ENCODE assay signal across 9 cellular contexts in genomic region chr9:127166651-127167524, GRCh38. TPM values are rescaled to one million over a fixed set of nuclear protein-coding genes. Genes with fewer than 3 reads are reported as not detected.
A peak's percentile ranks its signal among the peaks of the same experiment; 100 is the strongest.
DNase-seq lines count a peak whose midpoint lies in the region; ATAC-seq, FAIRE-seq and TF ChIP-seq lines count a peak whose summit lies in the region.
"Had no signal": no experiment of that assay in that cellular context is flagged by ENCODE, and none has a peak within 500 bp of the region (broad histone marks: within the 10 kb centered on the region; RNA-seq: fewer than 3 reads in every experiment).

No MANE protein-coding gene starts in this region.

- CTCF ChIA-PET in CD4-positive, alpha-beta T cell (lab: Charles Lee): no interaction called here

- H3K36me3 Mint-ChIP-seq in CD4-positive, alpha-beta T cell (ENCODE audit: low read depth): no peaks in the 10 kb centered on the region

- intact Hi-C loops in CD4-positive, alpha-beta T cell (cut with DNase I, micrococcal nuclease): no loop called here

- DNase-seq in GM19239 (ENCODE audit: insufficient read length, low spot score) (peak; percentile 70), NCI-H510A treated with DMSO at 0.1 percent for 48 hours (lab: John Stamatoyannopoulos, UW) (peak; percentile 81), myocyte (ENCODE audit: low read depth) (peak; percentile 34), AG08396 (ENCODE audit: low spot score) (no peak), foreskin melanocyte (no peak)
- DNase-seq in CD4-positive, alpha-beta T cell: no peak

- no peak for TF ChIP-seq CTCF in CD4-positive, alpha-beta T cell (IDR thresholded peaks at IDR 0.05)

- no peaks in the 10 kb centered on the region for H3K27me3 Mint-ChIP-seq in CD4-positive, alpha-beta T cell
- H3K27me3 Mint-ChIP-seq: stimulated activated naive CD8-positive, alpha-beta T cell treated with anti-CD3 and anti-CD28 coated beads, Interleukin-15, Interleukin-2, amounts not matched to agents 100 ng/mL and 50 ng/mL, for 24 hours had no signal

- H3K9me3 Mint-ChIP-seq in CD4-positive, alpha-beta T cell: no peaks in the 10 kb centered on the region
- H3K9me3 Mint-ChIP-seq: stimulated activated naive CD8-positive, alpha-beta T cell treated with anti-CD3 and anti-CD28 coated beads, Interleukin-15, Interleukin-2, amounts not matched to agents 100 ng/mL and 50 ng/mL, for 24 hours; T-helper 1 cell treated with Interleukin-12 subunit alpha and Interleukin-12 subunit beta and Interleukin-4 antibody, amounts not matched to agents 30 μg/mL and 1 μg/mL, for 36 hours had no signal

- peak; percentile 87 for FAIRE-seq in GM19239 (lab: Jason Lieb, UNC)

- peak; percentile 55 for ATAC-seq in HG02943 (IDR thresholded peaks at IDR 0.05; ENCODE audit: low read depth, unreplicated experiment)
- no peak for ATAC-seq in CD4-positive, alpha-beta T cell (ENCODE audit: poor library complexity)

- POLR2A ChIA-PET in CD4-positive, alpha-beta T cell (lab: Charles Lee): interaction anchor here (0.6 kb wide), 1 partner anchor 73 kb away, joined by 5 read pairs; no protein-coding TSS in a partner anchor

- no peak overlapping the region for H3K27ac Mint-ChIP-seq in CD4-positive, alpha-beta T cell
- H3K27ac Mint-ChIP-seq: stimulated activated naive CD8-positive, alpha-beta T cell treated with anti-CD3 and anti-CD28 coated beads, Interleukin-15, Interleukin-2, amounts not matched to agents 100 ng/mL and 50 ng/mL, for 24 hours; T-helper 1 cell treated with Interleukin-12 subunit alpha and Interleukin-12 subunit beta and Interleukin-4 antibody, amounts not matched to agents 30 μg/mL and 1 μg/mL, for 36 hours had no signal

- peaks cover 17% of the 10 kb centered on the region for H3K4me1 Mint-ChIP-seq in CD4-positive, alpha-beta T cell (ENCODE audit: low read depth)

- no peaks in the 10 kb centered on the region for H3K27me3 ChIP-seq in CD4-positive, alpha-beta T cell (ENCODE audit: control insufficient read depth, insufficient read depth, low read length)

- H3K4me3 Mint-ChIP-seq in CD4-positive, alpha-beta T cell: no peak overlapping the region
- H3K4me3 Mint-ChIP-seq: stimulated activated naive CD8-positive, alpha-beta T cell treated with anti-CD3 and anti-CD28 coated beads, Interleukin-15, Interleukin-2, amounts not matched to agents 100 ng/mL and 50 ng/mL, for 24 hours; T-helper 1 cell treated with Interleukin-12 subunit alpha and Interleukin-12 subunit beta and Interleukin-4 antibody, amounts not matched to agents 30 μg/mL and 1 μg/mL, for 36 hours had no signal

- no peak overlapping the region for H3K27ac ChIP-seq in CD4-positive, alpha-beta T cell (ENCODE audit: low read depth, low read length)

- no peaks in the 10 kb centered on the region for H3K9me3 ChIP-seq in CD4-positive, alpha-beta T cell (ENCODE audit: control insufficient read depth, low read length)

RNA-seq across cellular contexts. Expression of gene ANGPTL2, which starts 44.5 kb away (rescaled TPM):
- total RNA-seq in myocyte: 68.3 and 80.6 TPM in 2 replicates
- polyA plus RNA-seq in myocyte (2012): 60.8 TPM
- total RNA-seq in CD4-positive, alpha-beta T cell: not detected

Comparison
In these comparisons a context has a peak if more than half of its experiments do, and no peak if none do; other contexts are left out.
1. DNase-seq: peak in GM19239 (single experiment), NCI-H510A treated with DMSO at 0.1 percent for 48 hours (single experiment) and myocyte (single experiment); none in CD4-positive, alpha-beta T cell (0 of 10), AG08396 (single experiment) and foreskin melanocyte (single experiment).
2. RNA of gene ANGPTL2, which starts 44.5 kb away (total RNA-seq): 68.3 to 80.6 TPM in myocyte; not detected in CD4-positive, alpha-beta T cell; every median in the first group is over 10 times any median in the second.